Comparison of ENCODE assay signal across 17 cellular contexts in the genomic region with DNA sequence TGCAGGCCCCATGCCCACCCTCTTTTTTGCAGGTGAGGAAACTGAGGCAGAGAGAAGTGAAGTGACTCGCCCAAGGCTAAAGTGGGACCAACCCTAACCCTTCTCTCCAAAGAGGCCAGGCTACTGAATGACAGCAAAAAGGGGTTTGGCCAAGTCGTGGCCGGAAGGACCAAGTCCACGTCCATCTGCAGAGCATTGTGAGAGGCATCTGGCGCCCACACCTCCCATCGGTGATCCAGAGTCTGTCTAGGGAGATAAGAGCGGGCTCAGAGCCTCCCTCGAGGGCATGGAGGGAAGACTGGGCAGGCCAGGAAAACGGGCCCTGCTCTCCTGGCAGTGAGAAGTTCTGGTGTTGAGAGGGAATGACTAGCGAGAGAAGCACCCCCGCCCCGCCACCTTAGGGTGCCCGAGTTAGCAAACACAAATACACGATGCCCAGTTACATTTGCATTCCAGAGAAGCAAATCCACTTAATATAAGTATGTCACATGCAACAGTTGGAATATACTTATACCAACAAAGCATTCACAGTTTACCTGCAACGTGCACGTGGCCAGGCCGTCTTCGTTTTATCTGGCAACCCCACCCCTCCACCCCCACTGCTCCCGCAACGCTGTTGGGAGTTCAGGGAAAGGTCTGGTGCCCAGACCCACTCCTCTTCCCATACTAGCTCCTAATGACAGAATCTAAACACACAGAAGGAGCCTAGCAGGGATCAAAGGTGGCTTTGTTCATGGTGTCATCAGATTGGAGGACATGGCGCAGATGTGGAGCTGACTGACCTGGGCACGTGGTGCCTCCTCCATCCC.
DNase-seq lines count a peak whose midpoint lies in the region; ATAC-seq and TF ChIP-seq lines count a peak whose summit lies in the region.
"Had no signal": no experiment of that assay in that cellular context is flagged by ENCODE, and none has a peak within 500 bp of the region (broad histone marks: within the 10 kb centered on the region; RNA-seq: fewer than 3 reads in every experiment).

No MANE protein-coding gene starts in this region.

- no peak overlapping the region for H4K91ac ChIP-seq in neuronal stem cell (ENCODE audit: low read depth, low read length, poor library complexity)

- no peak overlapping the region for H3K4me2 ChIP-seq in neuronal stem cell (ENCODE audit: insufficient read depth, low read length, poor library complexity, severe bottlenecking)
- H3K4me2 ChIP-seq: A549, BLaER1, PC-9 had no signal

- ATAC-seq in Right ventricle myocardium inferior, result no peak
- ATAC-seq in Right ventricle myocardium superior (ENCODE audit: poor library complexity), result no peak
- ATAC-seq in activated CD8-positive, alpha-beta T cell treated with anti-CD3 and anti-CD28 coated beads for 36 hours, result no peak
- ATAC-seq in HG03354 (IDR thresholded peaks at IDR 0.05; ENCODE audit: poor library complexity, severe bottlenecking, unreplicated experiment), result no peak
- ATAC-seq: A549, HepG2 had no signal

- H3K36me3 ChIP-seq in neuronal stem cell (replicated peaks in 1 of 2; ENCODE audit: control insufficient read depth in 2 of 2, insufficient read depth in 2 of 2, low read length in 2 of 2), result no peaks in the 10 kb centered on the region
- H3K36me3 ChIP-seq: BLaER1 had no signal

- no peak overlapping the region for H3K4me3 ChIP-seq in coronary artery
- no peak overlapping the region for H3K4me3 ChIP-seq in neuronal stem cell (ENCODE audit: low read length in 2 of 2)
- H3K4me3 ChIP-seq: A549, BLaER1, PC-9 had no signal

- H3K4me3 Mint-ChIP-seq in activated CD8-positive, alpha-beta T cell treated with anti-CD3 and anti-CD28 coated beads for 36 hours, result no peak overlapping the region
- H3K4me3 Mint-ChIP-seq: CD8-positive, alpha-beta memory T cell had no signal

- H3K27ac Mint-ChIP-seq in activated CD8-positive, alpha-beta T cell treated with anti-CD3 and anti-CD28 coated beads for 36 hours, result no peak overlapping the region
- H3K27ac Mint-ChIP-seq: CD8-positive, alpha-beta memory T cell had no signal

- no peak overlapping the region for H3K9ac ChIP-seq in neuronal stem cell (ENCODE audit: low read depth, low read length, poor library complexity)
- H3K9ac ChIP-seq: BLaER1 had no signal

- no peak overlapping the region for H2BK120ac ChIP-seq in neuronal stem cell (ENCODE audit: low read depth, low read length)

- H2AK5ac ChIP-seq in neuronal stem cell (ENCODE audit: low read depth, low read length), result no peak overlapping the region

- no peak overlapping the region for H3K23ac ChIP-seq in neuronal stem cell (ENCODE audit: low read depth, low read length, poor library complexity)

- H4K8ac ChIP-seq in neuronal stem cell (ENCODE audit: low read depth, low read length), result no peak overlapping the region

- WGBS in neuronal stem cell (ENCODE audit: extremely low coverage in 2 of 2, insufficient read length in 2 of 2, insufficient replicate concordance in 1 of 2), 2 donors, result no CpG with 5 or more reads among the region's 22 CpGs

- intact Hi-C loops in Right ventricle myocardium inferior (cut with DNase I), result no loop called here
- intact Hi-C loops in Right ventricle myocardium superior (cut with DNase I), result no loop called here
- intact Hi-C loops in activated CD8-positive, alpha-beta T cell treated with anti-CD3 and anti-CD28 coated beads for 36 hours (cut with micrococcal nuclease), result no loop called here

- no peaks in the 10 kb centered on the region for H3K4me1 ChIP-seq in neuronal stem cell (ENCODE audit: control insufficient read depth in 2 of 2, insufficient read depth in 1 of 2, low read depth in 1 of 2, low read length in 2 of 2)
- H3K4me1 ChIP-seq: A549 had no signal

- no peak overlapping the region for H3K14ac ChIP-seq in neuronal stem cell (ENCODE audit: low read length)

- DNase-seq in Right ventricle myocardium inferior (ENCODE audit: missing footprints) (peak; percentile 22), Right ventricle myocardium superior (no peak), coronary artery (ENCODE audit: low spot score) (peak; percentile 49), neuronal stem cell (ENCODE audit: low spot score) (no peak), activated gamma-delta T cell treated with Interleukin-2 at 50 U/mL for 16 hours (no peak)
- DNase-seq in activated CD8-positive, alpha-beta T cell treated with anti-CD3 and anti-CD28 coated beads for 36 hours, result no peak
- DNase-seq: CD8-positive, alpha-beta memory T cell; KBM-7; MV-4-11; NCI-H1436; NCI-H2029; NCI-H524 treated with DMSO at 0.1 percent for 48 hours; PC-9 had no signal

- no peaks in the 10 kb centered on the region for H3K27me3 Mint-ChIP-seq in activated CD8-positive, alpha-beta T cell treated with anti-CD3 and anti-CD28 coated beads for 36 hours
- H3K27me3 Mint-ChIP-seq: CD8-positive, alpha-beta memory T cell had no signal

- no peak overlapping the region for H3K4ac ChIP-seq in neuronal stem cell (ENCODE audit: low read length)

- H2AFZ ChIP-seq in neuronal stem cell (ENCODE audit: low read length), result no peak overlapping the region
- H2AFZ ChIP-seq: PC-9 had no signal

- TF ChIP-seq CTCF in coronary artery (IDR thresholded peaks at IDR 0.05), result no peak
- no peak for TF ChIP-seq CTCF in activated CD8-positive, alpha-beta T cell treated with anti-CD3 and anti-CD28 coated beads for 36 hours (IDR thresholded peaks at IDR 0.05)

- POLR2A ChIA-PET in activated CD8-positive, alpha-beta T cell treated with anti-CD3 and anti-CD28 coated beads for 36 hours (lab: Charles Lee), result no interaction called here

- H3K9me3 Mint-ChIP-seq in activated CD8-positive, alpha-beta T cell treated with anti-CD3 and anti-CD28 coated beads for 36 hours, result no peaks in the 10 kb centered on the region
- H3K9me3 Mint-ChIP-seq: CD8-positive, alpha-beta memory T cell had no signal

- peaks cover 2% of the 10 kb centered on the region for H3K4me1 Mint-ChIP-seq in activated CD8-positive, alpha-beta T cell treated with anti-CD3 and anti-CD28 coated beads for 36 hours (ENCODE audit: low read depth)

- no peak overlapping the region for H3K27ac ChIP-seq in coronary artery
- no peak overlapping the region for H3K27ac ChIP-seq in neuronal stem cell (replicated peaks; ENCODE audit: low read length)
- H3K27ac ChIP-seq: A549, BLaER1, PC-9 had no signal

- CTCF ChIA-PET in activated CD8-positive, alpha-beta T cell treated with anti-CD3 and anti-CD28 coated beads for 36 hours (lab: Charles Lee), result no interaction called here

- no peaks in the 10 kb centered on the region for H3K9me3 ChIP-seq in neuronal stem cell (replicated peaks in 1 of 2; ENCODE audit: control insufficient read depth in 2 of 2, insufficient read depth in 1 of 2, low read depth in 1 of 2, low read length in 2 of 2)
- H3K9me3 ChIP-seq: A549 had no signal

- peak overlapping the region; percentile 56 for H2BK5ac ChIP-seq in neuronal stem cell (ENCODE audit: low read length)

- H2BK12ac ChIP-seq in neuronal stem cell (ENCODE audit: low read length), result no peak overlapping the region

- no peak overlapping the region for H2BK15ac ChIP-seq in neuronal stem cell (ENCODE audit: low read length)

- no peaks in the 10 kb centered on the region for H3K36me3 Mint-ChIP-seq in activated CD8-positive, alpha-beta T cell treated with anti-CD3 and anti-CD28 coated beads for 36 hours (ENCODE audit: low read depth)
- H3K36me3 Mint-ChIP-seq: CD8-positive, alpha-beta memory T cell had no signal

- peaks cover 0 to 3% (median 0%) of the 10 kb centered on the region in 3 experiments for H3K27me3 ChIP-seq in neuronal stem cell (ENCODE audit: control insufficient read depth in 3 of 3, insufficient read depth in 3 of 3, low read depth in 1 of 3, low read length in 3 of 3)
- H3K27me3 ChIP-seq: BLaER1 had no signal

- no peak overlapping the region for H3K18ac ChIP-seq in neuronal stem cell (ENCODE audit: low read length)

- no peaks in the 10 kb centered on the region for H3K79me1 ChIP-seq in neuronal stem cell (ENCODE audit: low read depth, low read length)

Comparison
In these comparisons a context has a peak if more than half of its experiments do, and no peak if none do; other contexts are left out.
1. DNase-seq: peak in Right ventricle myocardium inferior (single experiment) and coronary artery (single experiment); none in Right ventricle myocardium superior (single experiment), neuronal stem cell (single experiment), activated CD8-positive, alpha-beta T cell treated with anti-CD3 and anti-CD28 coated beads for 36 hours (single experiment) and activated gamma-delta T cell treated with Interleukin-2 at 50 U/mL for 16 hours (single experiment).